In the genomic region with DNA sequence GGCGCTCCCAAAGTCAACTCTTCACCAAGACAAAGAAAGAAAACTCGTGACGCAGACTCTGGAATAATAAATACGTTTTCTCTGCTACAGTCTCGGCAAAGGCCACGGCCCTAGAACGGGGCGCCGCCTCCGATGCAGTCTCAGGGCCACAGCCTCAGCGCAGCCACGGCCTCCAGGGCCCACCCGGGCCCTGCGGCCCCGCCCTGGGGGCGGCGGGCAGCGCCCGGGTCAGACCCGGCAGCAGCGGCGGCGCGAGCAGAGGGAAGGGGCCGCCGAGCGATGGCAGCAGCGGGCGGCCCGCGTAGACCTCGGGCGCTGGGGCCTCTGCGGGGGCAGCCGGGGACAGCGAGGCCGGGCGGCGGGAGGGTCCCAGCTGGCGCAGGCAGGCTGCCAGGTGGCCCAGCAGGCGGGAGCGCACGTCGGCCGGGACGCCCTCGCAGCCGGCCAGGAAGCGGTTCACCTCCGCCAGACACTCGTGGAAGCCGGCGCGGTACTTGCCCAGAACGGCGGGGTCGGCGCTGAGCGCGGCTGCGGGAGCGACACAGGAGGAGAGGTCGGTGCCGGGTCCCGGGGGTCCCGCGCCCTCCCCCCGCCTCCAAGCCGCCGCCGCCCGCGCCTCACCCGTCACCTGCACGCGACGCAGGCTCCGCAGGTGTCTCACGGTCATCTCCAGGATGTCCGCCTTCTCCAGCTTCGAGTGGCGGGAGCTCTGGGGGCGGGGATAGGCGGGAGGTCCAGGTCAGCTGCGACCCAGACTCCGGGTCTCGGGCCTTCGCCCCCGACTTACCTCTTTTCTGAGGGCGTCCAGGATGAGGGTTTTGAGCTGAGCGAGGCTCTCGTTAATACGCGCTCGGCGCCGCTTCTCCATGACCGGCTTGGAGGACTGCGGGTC, we compare ENCODE assay signal across 1 cellular context.
A peak's percentile ranks its signal among the peaks of the same experiment; 100 is the strongest.
TF ChIP-seq lines count a peak whose summit lies in the region.

No MANE protein-coding gene starts in this region.

TF ChIP-seq in K562, 482 proteins besides CTCF, POLR2A, EP300 and RAD21 (continued from another document):
- TF ChIP-seq, protein P1, sequence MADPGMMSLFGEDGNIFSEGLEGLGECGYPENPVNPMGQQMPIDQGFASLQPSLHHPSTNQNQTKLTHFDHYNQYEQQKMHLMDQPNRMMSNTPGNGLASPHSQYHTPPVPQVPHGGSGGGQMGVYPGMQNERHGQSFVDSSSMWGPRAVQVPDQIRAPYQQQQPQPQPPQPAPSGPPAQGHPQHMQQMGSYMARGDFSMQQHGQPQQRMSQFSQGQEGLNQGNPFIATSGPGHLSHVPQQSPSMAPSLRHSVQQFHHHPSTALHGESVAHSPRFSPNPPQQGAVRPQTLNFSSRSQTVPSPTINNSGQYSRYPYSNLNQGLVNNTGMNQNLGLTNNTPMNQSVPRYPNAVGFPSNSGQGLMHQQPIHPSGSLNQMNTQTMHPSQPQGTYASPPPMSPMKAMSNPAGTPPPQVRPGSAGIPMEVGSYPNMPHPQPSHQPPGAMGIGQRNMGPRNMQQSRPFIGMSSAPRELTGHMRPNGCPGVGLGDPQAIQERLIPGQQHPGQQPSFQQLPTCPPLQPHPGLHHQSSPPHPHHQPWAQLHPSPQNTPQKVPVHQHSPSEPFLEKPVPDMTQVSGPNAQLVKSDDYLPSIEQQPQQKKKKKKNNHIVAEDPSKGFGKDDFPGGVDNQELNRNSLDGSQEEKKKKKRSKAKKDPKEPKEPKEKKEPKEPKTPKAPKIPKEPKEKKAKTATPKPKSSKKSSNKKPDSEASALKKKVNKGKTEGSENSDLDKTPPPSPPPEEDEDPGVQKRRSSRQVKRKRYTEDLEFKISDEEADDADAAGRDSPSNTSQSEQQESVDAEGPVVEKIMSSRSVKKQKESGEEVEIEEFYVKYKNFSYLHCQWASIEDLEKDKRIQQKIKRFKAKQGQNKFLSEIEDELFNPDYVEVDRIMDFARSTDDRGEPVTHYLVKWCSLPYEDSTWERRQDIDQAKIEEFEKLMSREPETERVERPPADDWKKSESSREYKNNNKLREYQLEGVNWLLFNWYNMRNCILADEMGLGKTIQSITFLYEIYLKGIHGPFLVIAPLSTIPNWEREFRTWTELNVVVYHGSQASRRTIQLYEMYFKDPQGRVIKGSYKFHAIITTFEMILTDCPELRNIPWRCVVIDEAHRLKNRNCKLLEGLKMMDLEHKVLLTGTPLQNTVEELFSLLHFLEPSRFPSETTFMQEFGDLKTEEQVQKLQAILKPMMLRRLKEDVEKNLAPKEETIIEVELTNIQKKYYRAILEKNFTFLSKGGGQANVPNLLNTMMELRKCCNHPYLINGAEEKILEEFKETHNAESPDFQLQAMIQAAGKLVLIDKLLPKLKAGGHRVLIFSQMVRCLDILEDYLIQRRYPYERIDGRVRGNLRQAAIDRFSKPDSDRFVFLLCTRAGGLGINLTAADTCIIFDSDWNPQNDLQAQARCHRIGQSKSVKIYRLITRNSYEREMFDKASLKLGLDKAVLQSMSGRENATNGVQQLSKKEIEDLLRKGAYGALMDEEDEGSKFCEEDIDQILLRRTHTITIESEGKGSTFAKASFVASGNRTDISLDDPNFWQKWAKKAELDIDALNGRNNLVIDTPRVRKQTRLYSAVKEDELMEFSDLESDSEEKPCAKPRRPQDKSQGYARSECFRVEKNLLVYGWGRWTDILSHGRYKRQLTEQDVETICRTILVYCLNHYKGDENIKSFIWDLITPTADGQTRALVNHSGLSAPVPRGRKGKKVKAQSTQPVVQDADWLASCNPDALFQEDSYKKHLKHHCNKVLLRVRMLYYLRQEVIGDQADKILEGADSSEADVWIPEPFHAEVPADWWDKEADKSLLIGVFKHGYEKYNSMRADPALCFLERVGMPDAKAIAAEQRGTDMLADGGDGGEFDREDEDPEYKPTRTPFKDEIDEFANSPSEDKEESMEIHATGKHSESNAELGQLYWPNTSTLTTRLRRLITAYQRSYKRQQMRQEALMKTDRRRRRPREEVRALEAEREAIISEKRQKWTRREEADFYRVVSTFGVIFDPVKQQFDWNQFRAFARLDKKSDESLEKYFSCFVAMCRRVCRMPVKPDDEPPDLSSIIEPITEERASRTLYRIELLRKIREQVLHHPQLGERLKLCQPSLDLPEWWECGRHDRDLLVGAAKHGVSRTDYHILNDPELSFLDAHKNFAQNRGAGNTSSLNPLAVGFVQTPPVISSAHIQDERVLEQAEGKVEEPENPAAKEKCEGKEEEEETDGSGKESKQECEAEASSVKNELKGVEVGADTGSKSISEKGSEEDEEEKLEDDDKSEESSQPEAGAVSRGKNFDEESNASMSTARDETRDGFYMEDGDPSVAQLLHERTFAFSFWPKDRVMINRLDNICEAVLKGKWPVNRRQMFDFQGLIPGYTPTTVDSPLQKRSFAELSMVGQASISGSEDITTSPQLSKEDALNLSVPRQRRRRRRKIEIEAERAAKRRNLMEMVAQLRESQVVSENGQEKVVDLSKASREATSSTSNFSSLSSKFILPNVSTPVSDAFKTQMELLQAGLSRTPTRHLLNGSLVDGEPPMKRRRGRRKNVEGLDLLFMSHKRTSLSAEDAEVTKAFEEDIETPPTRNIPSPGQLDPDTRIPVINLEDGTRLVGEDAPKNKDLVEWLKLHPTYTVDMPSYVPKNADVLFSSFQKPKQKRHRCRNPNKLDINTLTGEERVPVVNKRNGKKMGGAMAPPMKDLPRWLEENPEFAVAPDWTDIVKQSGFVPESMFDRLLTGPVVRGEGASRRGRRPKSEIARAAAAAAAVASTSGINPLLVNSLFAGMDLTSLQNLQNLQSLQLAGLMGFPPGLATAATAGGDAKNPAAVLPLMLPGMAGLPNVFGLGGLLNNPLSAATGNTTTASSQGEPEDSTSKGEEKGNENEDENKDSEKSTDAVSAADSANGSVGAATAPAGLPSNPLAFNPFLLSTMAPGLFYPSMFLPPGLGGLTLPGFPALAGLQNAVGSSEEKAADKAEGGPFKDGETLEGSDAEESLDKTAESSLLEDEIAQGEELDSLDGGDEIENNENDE (IDR thresholded peaks at IDR 0.05; ENCODE audit: low read depth, low read length) = no peak
- TF ChIP-seq EGR1 (conservative IDR thresholded peaks at IDR 0.05) = 0 out of 2 replicates have a peak, but pooled peaks have one; percentile 14
- TF ChIP-seq, protein P2, sequence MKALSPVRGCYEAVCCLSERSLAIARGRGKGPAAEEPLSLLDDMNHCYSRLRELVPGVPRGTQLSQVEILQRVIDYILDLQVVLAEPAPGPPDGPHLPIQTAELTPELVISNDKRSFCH (CRISPR knock-in tag; IDR thresholded peaks at IDR 0.05) = no peak
- TF ChIP-seq, protein P2 (tag; IDR thresholded peaks at IDR 0.05) = peak; percentile 60
- TF ChIP-seq TEAD4 (IDR thresholded peaks at IDR 0.05; ENCODE audit: low read length) = peak; percentile 5; the same call in 1 of the 2 replicates
- no peak for TF ChIP-seq TEAD4 (CRISPR knock-in tag; IDR thresholded peaks at IDR 0.05; ENCODE audit: borderline replicate concordance)
- TF ChIP-seq MEIS2 (IDR thresholded peaks at IDR 0.05; ENCODE audit: partially characterized antibody) = no peak
- no peak for TF ChIP-seq YBX1 (IDR thresholded peaks at IDR 0.05)
- TF ChIP-seq RBFOX2 (IDR thresholded peaks at IDR 0.05; ENCODE audit: low read depth, low read length) = peak; percentile 34; the same call in 1 of the 2 replicates
- TF ChIP-seq SIN3A (IDR thresholded peaks at IDR 0.05; ENCODE audit: borderline replicate concordance in 2 of 2, control insufficient read depth in 1 of 2, low read depth in 2 of 2, low read length in 2 of 2) = peak; percentile 45 to 62; a peak in 2 of 4 replicates
- no peak for TF ChIP-seq SMARCA5 (IDR thresholded peaks at IDR 0.05)
- TF ChIP-seq, protein P3, sequence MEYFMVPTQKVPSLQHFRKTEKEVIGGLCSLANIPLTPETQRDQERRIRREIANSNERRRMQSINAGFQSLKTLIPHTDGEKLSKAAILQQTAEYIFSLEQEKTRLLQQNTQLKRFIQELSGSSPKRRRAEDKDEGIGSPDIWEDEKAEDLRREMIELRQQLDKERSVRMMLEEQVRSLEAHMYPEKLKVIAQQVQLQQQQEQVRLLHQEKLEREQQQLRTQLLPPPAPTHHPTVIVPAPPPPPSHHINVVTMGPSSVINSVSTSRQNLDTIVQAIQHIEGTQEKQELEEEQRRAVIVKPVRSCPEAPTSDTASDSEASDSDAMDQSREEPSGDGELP (CRISPR knock-in tag; IDR thresholded peaks at IDR 0.05; ENCODE audit: borderline replicate concordance) = peak; percentile 59; the same call in 1 of the 2 replicates
- TF ChIP-seq ESRRA (IDR thresholded peaks at IDR 0.05; ENCODE audit: borderline replicate concordance, low read depth) = no peak
- peak; percentile 16 for TF ChIP-seq TBP (optimal IDR thresholded peaks at IDR 0.05; ENCODE audit: low read depth, low read length)
- TF ChIP-seq TCF3 (CRISPR knock-in tag; IDR thresholded peaks at IDR 0.05) = no peak
- TF ChIP-seq, protein P4, sequence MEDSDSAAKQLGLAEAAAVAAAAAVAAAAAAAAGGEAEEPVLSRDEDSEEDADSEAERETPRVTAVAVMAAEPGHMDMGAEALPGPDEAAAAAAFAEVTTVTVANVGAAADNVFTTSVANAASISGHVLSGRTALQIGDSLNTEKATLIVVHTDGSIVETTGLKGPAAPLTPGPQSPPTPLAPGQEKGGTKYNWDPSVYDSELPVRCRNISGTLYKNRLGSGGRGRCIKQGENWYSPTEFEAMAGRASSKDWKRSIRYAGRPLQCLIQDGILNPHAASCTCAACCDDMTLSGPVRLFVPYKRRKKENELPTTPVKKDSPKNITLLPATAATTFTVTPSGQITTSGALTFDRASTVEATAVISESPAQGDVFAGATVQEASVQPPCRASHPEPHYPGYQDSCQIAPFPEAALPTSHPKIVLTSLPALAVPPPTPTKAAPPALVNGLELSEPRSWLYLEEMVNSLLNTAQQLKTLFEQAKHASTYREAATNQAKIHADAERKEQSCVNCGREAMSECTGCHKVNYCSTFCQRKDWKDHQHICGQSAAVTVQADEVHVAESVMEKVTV (CRISPR knock-in tag; IDR thresholded peaks at IDR 0.05) = no peak
- TF ChIP-seq ZKSCAN1 (IDR thresholded peaks at IDR 0.05; ENCODE audit: low read depth, low read length) = no peak
- peak; percentile 13; the same call in 1 of the 2 replicates for TF ChIP-seq CBFA2T3 (IDR thresholded peaks at IDR 0.05)
- peak; percentile 31 for TF ChIP-seq HMGN3 (IDR thresholded peaks at IDR 0.05; ENCODE audit: borderline replicate concordance, extremely low read depth, insufficient read length, low read depth, low read length)
- TF ChIP-seq HDAC2 (IDR thresholded peaks at IDR 0.05) = no peak
- TF ChIP-seq FUS (optimal IDR thresholded peaks at IDR 0.05; ENCODE audit: low read depth, low read length) = no peak
- TF ChIP-seq, protein P5, sequence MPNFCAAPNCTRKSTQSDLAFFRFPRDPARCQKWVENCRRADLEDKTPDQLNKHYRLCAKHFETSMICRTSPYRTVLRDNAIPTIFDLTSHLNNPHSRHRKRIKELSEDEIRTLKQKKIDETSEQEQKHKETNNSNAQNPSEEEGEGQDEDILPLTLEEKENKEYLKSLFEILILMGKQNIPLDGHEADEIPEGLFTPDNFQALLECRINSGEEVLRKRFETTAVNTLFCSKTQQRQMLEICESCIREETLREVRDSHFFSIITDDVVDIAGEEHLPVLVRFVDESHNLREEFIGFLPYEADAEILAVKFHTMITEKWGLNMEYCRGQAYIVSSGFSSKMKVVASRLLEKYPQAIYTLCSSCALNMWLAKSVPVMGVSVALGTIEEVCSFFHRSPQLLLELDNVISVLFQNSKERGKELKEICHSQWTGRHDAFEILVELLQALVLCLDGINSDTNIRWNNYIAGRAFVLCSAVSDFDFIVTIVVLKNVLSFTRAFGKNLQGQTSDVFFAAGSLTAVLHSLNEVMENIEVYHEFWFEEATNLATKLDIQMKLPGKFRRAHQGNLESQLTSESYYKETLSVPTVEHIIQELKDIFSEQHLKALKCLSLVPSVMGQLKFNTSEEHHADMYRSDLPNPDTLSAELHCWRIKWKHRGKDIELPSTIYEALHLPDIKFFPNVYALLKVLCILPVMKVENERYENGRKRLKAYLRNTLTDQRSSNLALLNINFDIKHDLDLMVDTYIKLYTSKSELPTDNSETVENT (CRISPR knock-in tag; IDR thresholded peaks at IDR 0.05) = 0 out of 2 replicates have a peak, but pooled peaks have one; percentile 25
- TF ChIP-seq ATF7 (IDR thresholded peaks at IDR 0.05) = 0 out of 2 replicates have a peak, but pooled peaks have one; percentile 33
- TF ChIP-seq KAT7 (CRISPR knock-in tag; IDR thresholded peaks at IDR 0.05; ENCODE audit: borderline replicate concordance) = 0 out of 2 replicates have a peak, but pooled peaks have one; percentile 57
- TF ChIP-seq KLF1 (tag; IDR thresholded peaks at IDR 0.05) = 0 out of 2 replicates have a peak, but pooled peaks have one; percentile 29
- TF ChIP-seq, protein P6, sequence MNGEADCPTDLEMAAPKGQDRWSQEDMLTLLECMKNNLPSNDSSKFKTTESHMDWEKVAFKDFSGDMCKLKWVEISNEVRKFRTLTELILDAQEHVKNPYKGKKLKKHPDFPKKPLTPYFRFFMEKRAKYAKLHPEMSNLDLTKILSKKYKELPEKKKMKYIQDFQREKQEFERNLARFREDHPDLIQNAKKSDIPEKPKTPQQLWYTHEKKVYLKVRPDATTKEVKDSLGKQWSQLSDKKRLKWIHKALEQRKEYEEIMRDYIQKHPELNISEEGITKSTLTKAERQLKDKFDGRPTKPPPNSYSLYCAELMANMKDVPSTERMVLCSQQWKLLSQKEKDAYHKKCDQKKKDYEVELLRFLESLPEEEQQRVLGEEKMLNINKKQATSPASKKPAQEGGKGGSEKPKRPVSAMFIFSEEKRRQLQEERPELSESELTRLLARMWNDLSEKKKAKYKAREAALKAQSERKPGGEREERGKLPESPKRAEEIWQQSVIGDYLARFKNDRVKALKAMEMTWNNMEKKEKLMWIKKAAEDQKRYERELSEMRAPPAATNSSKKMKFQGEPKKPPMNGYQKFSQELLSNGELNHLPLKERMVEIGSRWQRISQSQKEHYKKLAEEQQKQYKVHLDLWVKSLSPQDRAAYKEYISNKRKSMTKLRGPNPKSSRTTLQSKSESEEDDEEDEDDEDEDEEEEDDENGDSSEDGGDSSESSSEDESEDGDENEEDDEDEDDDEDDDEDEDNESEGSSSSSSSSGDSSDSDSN (IDR thresholded peaks at IDR 0.05; ENCODE audit: borderline replicate concordance in 1 of 2, low read depth in 2 of 2, low read length in 2 of 2) = peak; percentile 37 to 69; a peak in 3 of 4 replicates
- TF ChIP-seq TBL1XR1 (IDR thresholded peaks at IDR 0.05; ENCODE audit: low read length in 2 of 2) = no peak
- TF ChIP-seq FOXP1 (CRISPR knock-in tag; IDR thresholded peaks at IDR 0.05) = 0 out of 2 replicates have a peak, but pooled peaks have one; percentile 4
TF ChIP-seq in K562: peak in this region for 60.
